ENCODE assay signal across 8 cellular contexts in the genomic region with DNA sequence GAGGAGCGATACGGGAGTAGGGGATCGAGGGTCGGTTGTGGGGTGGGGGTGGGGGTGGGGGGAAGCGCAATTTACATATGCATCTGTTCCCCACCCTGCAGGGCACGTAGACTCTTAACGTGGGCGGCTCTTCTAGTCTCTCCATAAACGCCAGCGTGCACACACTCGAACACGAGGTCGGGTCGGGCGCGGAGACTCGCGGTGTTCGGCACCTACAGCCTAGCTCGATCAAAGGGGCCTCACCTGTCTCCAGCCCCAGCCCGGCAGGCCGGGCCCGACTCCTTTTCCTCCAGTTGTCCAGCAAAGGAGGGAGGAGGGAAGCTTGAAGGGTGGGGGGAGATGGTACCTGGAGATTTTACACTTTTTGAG. TPM values are rescaled to one million over a fixed set of nuclear protein-coding genes. Genes with fewer than 3 reads are reported as not detected.
DNase-seq lines count a peak whose midpoint lies in the region; ATAC-seq and TF ChIP-seq lines count a peak whose summit lies in the region.

No MANE protein-coding gene starts in this region.

- H3K4me3 Mint-ChIP-seq in Caco-2 (ENCODE audit: unreplicated experiment) = peak overlapping the region; percentile 85

- H3K9me3 ChIP-seq in Caco-2 (no peaks in the 10 kb centered on the region), SK-N-SH (no peaks in the 10 kb centered on the region), hepatocyte (ENCODE audit: low read depth) (no peaks in the 10 kb centered on the region), sigmoid colon (no peaks in the 10 kb centered on the region)

- peaks cover 40% of the 10 kb centered on the region for H3K36me3 Mint-ChIP-seq in Caco-2 (ENCODE audit: insufficient read depth, unreplicated experiment)

- H3K4me2 ChIP-seq in SK-N-SH (peak overlapping the region; percentile 78), hepatocyte (peak overlapping the region; percentile 81)

- no peaks in the 10 kb centered on the region for H3K27me3 ChIP-seq in Caco-2 (replicated peaks; ENCODE audit: control insufficient read depth, insufficient read depth, low read length)
- H3K27me3 ChIP-seq in SK-N-SH (ENCODE audit: insufficient read depth) = no peaks in the 10 kb centered on the region
- peaks cover 6% of the 10 kb centered on the region for H3K27me3 ChIP-seq in hepatocyte
- no peaks in the 10 kb centered on the region for H3K27me3 ChIP-seq in sigmoid colon

- H2AFZ ChIP-seq in SK-N-SH (ENCODE audit: low read depth) = peak overlapping the region; percentile 87
- peak overlapping the region; percentile 84 for H2AFZ ChIP-seq in hepatocyte

- no peaks in the 10 kb centered on the region for H3K9me2 ChIP-seq in SK-N-SH
- H3K9me2 ChIP-seq in hepatocyte (replicated peaks; ENCODE audit: insufficient read depth) = no peaks in the 10 kb centered on the region

- peaks cover 21% of the 10 kb centered on the region for H4K20me1 ChIP-seq in SK-N-SH (ENCODE audit: insufficient read depth)
- H4K20me1 ChIP-seq in hepatocyte (ENCODE audit: insufficient read depth, poor library complexity, severe bottlenecking) = peaks cover 4% of the 10 kb centered on the region

- no peak for TF ChIP-seq POLR2A in sigmoid colon (IDR thresholded peaks at IDR 0.05)

- under 1% methylated on average over 11 of the region's 23 CpGs for WGBS in SK-N-SH (ENCODE audit: low lambda C conversion rate)
- WGBS in hepatocyte (ENCODE audit: low lambda C conversion rate, missing lambda C conversion rate) = under 1% methylated on average over 23 of the region's 23 CpGs
- 0 to 1% methylated on average over 23 of the region's 23 CpGs for WGBS in sigmoid colon, 2 donors

- peak overlapping the region; percentile 91 for H3K9ac ChIP-seq in SK-N-SH

- no peaks in the 10 kb centered on the region for H3K9me3 Mint-ChIP-seq in Caco-2 (ENCODE audit: unreplicated experiment)

- no peaks in the 10 kb centered on the region for H3K27me3 Mint-ChIP-seq in Caco-2 (ENCODE audit: insufficient read depth, unreplicated experiment)

- peaks cover 6% of the 10 kb centered on the region for H3K36me3 ChIP-seq in Caco-2 (ENCODE audit: control insufficient read depth, insufficient read depth, low read length)
- H3K36me3 ChIP-seq in SK-N-SH (replicated peaks in 1 of 2; ENCODE audit: control insufficient read depth in 1 of 2, insufficient read depth in 2 of 2, low read length in 1 of 2) = peaks cover 20 to 26% of the 10 kb centered on the region in 2 experiments
- H3K36me3 ChIP-seq in hepatocyte (replicated peaks; ENCODE audit: insufficient read depth, low read depth) = no peaks in the 10 kb centered on the region
- H3K36me3 ChIP-seq in sigmoid colon = no peaks in the 10 kb centered on the region

- H3K79me2 ChIP-seq in SK-N-SH (ENCODE audit: insufficient read depth) (peaks cover 54% of the 10 kb centered on the region), hepatocyte (peaks cover 48% of the 10 kb centered on the region)

- peaks cover 2% of the 10 kb centered on the region for H3F3A ChIP-seq in SK-N-SH (replicated peaks; ENCODE audit: insufficient read depth)

- H3K27ac Mint-ChIP-seq in Caco-2 (ENCODE audit: unreplicated experiment) = peak overlapping the region; percentile 97

- intact Hi-C loops in Caco-2 (cut with micrococcal nuclease; ENCODE audit: unreplicated experiment) (no loop called here), sigmoid colon (cut with DNase I) (no loop called here)

- TF ChIP-seq RAD21 in SK-N-SH (IDR thresholded peaks at IDR 0.05; ENCODE audit: low read length) = no peak

- no TSS peak for BruUV-seq in Caco-2 (replicated peaks; lab: Mats Ljungman, UMichigan)

- H3K4me1 ChIP-seq in Caco-2 (peaks cover 17% of the 10 kb centered on the region), SK-N-SH (ENCODE audit: control insufficient read depth in 1 of 2, insufficient read depth in 2 of 2, low read depth in 1 of 2, low read length in 1 of 2) (peaks cover 0 to 17% of the 10 kb centered on the region in 2 experiments; a peak in 3 of 4 replicates), hepatocyte (ENCODE audit: insufficient read depth) (peaks cover 9% of the 10 kb centered on the region), sigmoid colon (peaks cover 0 to 28% (median 25%) of the 10 kb centered on the region in 4 donors)

- ATAC-seq in GM19467 (IDR thresholded peaks at IDR 0.05; ENCODE audit: unreplicated experiment) (peak; percentile 24), HG03521 (IDR thresholded peaks at IDR 0.05; ENCODE audit: unreplicated experiment) (peak; percentile 40)

- POLR2A ChIA-PET in Caco-2 (lab: Charles Lee) (interaction anchor here (1.2 to 2.0 kb wide), 2 partner anchors 18 to 22 kb away, joined by 8 to 41 read pairs; partner anchors contain the start of gene DYNC2H1), SK-N-SH (lab: Yijun Ruan, JAX) (interaction anchor here (0.9 to 1.6 kb wide), 3 partner anchors 10 to 18 kb away, joined by 4 to 20 read pairs (median 15); partner anchors contain the start of gene DYNC2H1)

- CTCF ChIA-PET in Caco-2 (lab: Charles Lee) = interaction anchor here (0.6 to 2.0 kb wide), 3 partner anchors 18 to 749 kb away, joined by 3 to 25 read pairs (median 3); partner anchors contain the start of gene DYNC2H1
- CTCF ChIA-PET in SK-N-SH (lab: Yijun Ruan, JAX) = interaction anchor here (1.0 to 3.0 kb wide), 2 partner anchors 18 to 55 kb away, joined by 3 to 27 read pairs; partner anchors contain the start of gene DYNC2H1

- TF ChIP-seq EP300 in SK-N-SH (IDR thresholded peaks at IDR 0.05; ENCODE audit: borderline replicate concordance in 1 of 2, low read depth in 1 of 2, low read length in 1 of 2) = no peak
- TF ChIP-seq EP300 in sigmoid colon (IDR thresholded peaks at IDR 0.05) = no peak

- H3K27ac ChIP-seq in SK-N-SH (ENCODE audit: low read depth in 2 of 2, low read length in 1 of 2) = peak overlapping the region; percentile 86 to 93
- peak overlapping the region; percentile 96 for H3K27ac ChIP-seq in hepatocyte
- peak overlapping the region; percentile 85 to 91 (median 90) for H3K27ac ChIP-seq in sigmoid colon

- peak overlapping the region; percentile 74 for H3K4me3 ChIP-seq in Caco-2 (ENCODE audit: low read depth, low read length)
- peak overlapping the region; percentile 80 to 98 for H3K4me3 ChIP-seq in SK-N-SH (ENCODE audit: low read depth in 2 of 2, low read length in 1 of 2)
- H3K4me3 ChIP-seq in hepatocyte = peak overlapping the region; percentile 82
- H3K4me3 ChIP-seq in sigmoid colon = peak overlapping the region; percentile 82 to 97 (median 94)

- DNase-seq in Caco-2 = peak; percentile 79 to 82
- DNase-seq in SK-N-SH = peak; percentile 61
- DNase-seq in amniotic epithelial cell (ENCODE audit: low read depth) = peak; percentile 45
- DNase-seq in hepatocyte (ENCODE audit: low spot score) = peak; percentile 71
- peak; percentile 74 for DNase-seq in sigmoid colon
- no peak for DNase-seq in amniotic stem cell (lab: John Stamatoyannopoulos, UW)

- TF ChIP-seq CTCF in Caco-2 (IDR thresholded peaks at IDR 0.05; ENCODE audit: insufficient read depth in 1 of 2, low read depth in 1 of 2, low read length in 1 of 2, severe bottlenecking in 1 of 2, unreplicated experiment in 1 of 2) (no peak), SK-N-SH (IDR thresholded peaks at IDR 0.05) (no peak), hepatocyte (IDR thresholded peaks at IDR 0.05; ENCODE audit: poor library complexity) (no peak), sigmoid colon (IDR thresholded peaks at IDR 0.05) (no peak)

- peaks cover 11% of the 10 kb centered on the region for H3K4me1 Mint-ChIP-seq in Caco-2 (ENCODE audit: low read depth, unreplicated experiment)

TF ChIP-seq in SK-N-SH, 30 proteins besides CTCF, POLR2A, EP300 and RAD21:
- peak; percentile 76 for TF ChIP-seq MXI1 (IDR thresholded peaks at IDR 0.05; ENCODE audit: low read depth, low read length)
- peak; percentile 62 for TF ChIP-seq MAX (IDR thresholded peaks at IDR 0.05; ENCODE audit: low read depth)
- no peak for TF ChIP-seq GATA2 (CRISPR knock-in tag; IDR thresholded peaks at IDR 0.05)

RNA-seq across cellular contexts. Expression of gene DCUN1D5, which starts 0.5 kb away (rescaled TPM):
- 95.1 and 105 TPM in 2 replicates for total RNA-seq in Caco-2 (2022)
- 33.1 and 40.3 TPM in 2 replicates for polyA plus RNA-seq in SK-N-SH (2012; rRNA removed)
- polyA plus RNA-seq in SK-N-SH (2012; cell fraction: cytosol; rRNA removed) = 50.6 and 63.0 TPM in 2 replicates
- polyA plus RNA-seq in SK-N-SH (2012; cell fraction: nucleus; rRNA removed) = 24.7 and 33.9 TPM in 2 replicates
- 75.5 and 78.4 TPM in 2 replicates for total RNA-seq in hepatocyte
- 54.5 and 56.4 TPM in 2 replicates for polyA plus RNA-seq in hepatocyte
- total RNA-seq in sigmoid colon = 10 to 100 TPM; 38.8 to 64.6 (median 51.3) TPM
- 10 to 100 TPM in 2 of 3 donors, 1 to 10 TPM in 1; 9.7 to 21.5 (median 13.2) TPM for polyA plus RNA-seq in sigmoid colon

RNA-seq across cellular contexts. Expression of gene DYNC2H1, which starts 17.8 kb away (rescaled TPM):
- total RNA-seq in Caco-2 (2022) (5.9 and 6.5 TPM in 2 replicates), hepatocyte (16.2 and 16.9 TPM in 2 replicates), sigmoid colon (10 to 100 TPM; 21.3 to 29.1 (median 25.3) TPM)
- polyA plus RNA-seq in SK-N-SH (2012; rRNA removed) (15.3 and 16.5 TPM in 2 replicates), hepatocyte (4.4 and 5.6 TPM in 2 replicates), sigmoid colon (1 to 10 TPM in 2 of 3 donors, under 1 TPM in 1; 0.46 to 2.6 (median 1.2) TPM)
- 15.0 and 17.6 TPM in 2 replicates for polyA plus RNA-seq in SK-N-SH (2012; cell fraction: cytosol; rRNA removed)
- polyA plus RNA-seq in SK-N-SH (2012; cell fraction: nucleus; rRNA removed) = 20.3 and 41.2 TPM in 2 replicates
